Comparison of ENCODE assay signal across 14 cellular contexts in the genomic region with DNA sequence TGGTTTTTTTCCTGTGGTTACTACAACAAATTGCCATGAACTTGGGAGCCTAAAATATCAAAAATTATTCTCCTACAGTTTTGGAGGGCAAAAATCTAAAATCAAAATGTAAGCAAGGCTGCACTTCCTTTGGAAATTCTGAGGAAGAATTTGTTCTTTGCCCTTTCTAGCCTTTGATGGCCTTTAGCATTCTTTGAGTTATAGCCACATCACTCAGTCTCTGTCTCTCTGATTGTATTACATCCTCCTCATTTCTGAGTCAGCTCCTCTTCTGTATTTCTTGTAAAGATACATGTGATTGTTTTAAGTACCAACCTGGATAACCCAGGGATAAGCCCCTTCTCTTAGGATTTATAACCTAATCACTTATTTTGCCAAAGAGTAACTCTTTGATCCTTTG.
"Had no signal": no experiment of that assay in that cellular context is flagged by ENCODE, and none has a peak within 500 bp of the region (broad histone marks: within the 10 kb centered on the region; RNA-seq: fewer than 3 reads in every experiment).

No MANE protein-coding gene starts in this region.

- H3K4me3 ChIP-seq: colonic mucosa, right atrium auricular region had no signal

- ATAC-seq: activated CD4-positive, alpha-beta T cell treated with anti-CD3 and anti-CD28 coated beads for 36 hours; activated CD8-positive, alpha-beta T cell treated with anti-CD3 and anti-CD28 coated beads for 36 hours; left colon; naive thymus-derived CD8-positive, alpha-beta T cell; stimulated activated naive B cell treated with anti-CD40 and anti-IgM and Interleukin-4, amounts not matched to agents 10 μg/mL and 1 μg/mL and 100 μg/mL, for 72 hours had no signal

- DNase-seq: activated CD4-positive, alpha-beta T cell treated with anti-CD3 and anti-CD28 coated beads for 36 hours; activated CD8-positive, alpha-beta memory T cell treated with anti-CD3 and anti-CD28 coated beads, Interleukin-2, amount 50 U/mL, for 48 hours; activated CD8-positive, alpha-beta T cell treated with anti-CD3 and anti-CD28 coated beads for 36 hours; activated naive CD8-positive, alpha-beta T cell treated with anti-CD3 and anti-CD28 coated beads, Interleukin-2, amount 10 ng/mL, durations not matched to agents 7 days and 5 days; colonic mucosa; effector memory CD4-positive, alpha-beta T cell; hypothalamus; left colon; naive thymus-derived CD8-positive, alpha-beta T cell; posterior cingulate gyrus; stimulated activated naive B cell treated with anti-CD40 and anti-IgM and Interleukin-4, amounts not matched to agents 10 μg/mL and 1 μg/mL and 100 μg/mL, for 72 hours; substantia nigra; T1000 had no signal
